In genomic region chr7:76283254-76284159, GRCh38 we compare ENCODE assay signal across 1 cellular context.
TF ChIP-seq lines count a peak whose summit lies in the region.

No MANE protein-coding gene starts in this region.

TF ChIP-seq in H1, 55 proteins besides CTCF, POLR2A, EP300 and RAD21:
- TF ChIP-seq EZH2 (IDR thresholded peaks at IDR 0.05; ENCODE audit: low read depth, low read length, severe bottlenecking) (no peak), SP1 (IDR thresholded peaks at IDR 0.05; ENCODE audit: low read depth, low read length) (no peak), RBBP5 (IDR thresholded peaks at IDR 0.05; ENCODE audit: borderline replicate concordance, low read depth, low read length) (no peak), KDM4A (IDR thresholded peaks at IDR 0.05; ENCODE audit: low read depth, low read length, severe bottlenecking) (no peak), KDM1A (IDR thresholded peaks at IDR 0.05; ENCODE audit: borderline replicate concordance, low read length) (peak; percentile 16; the same call in 1 of the 2 replicates), USF2 (IDR thresholded peaks at IDR 0.05; ENCODE audit: low read length) (no peak), FOSL1 (IDR thresholded peaks at IDR 0.05; ENCODE audit: insufficient read depth, low read depth, low read length) (no peak)
TF ChIP-seq in H1: peak in this region for 1.
